ENCODE assay signal across 23 cellular contexts in genomic region chr4:11691236-11691635, GRCh38.
DNase-seq lines count a peak whose midpoint lies in the region; ATAC-seq and TF ChIP-seq lines count a peak whose summit lies in the region.
"Had no signal": no experiment of that assay in that cellular context is flagged by ENCODE, and none has a peak within 500 bp of the region (broad histone marks: within the 10 kb centered on the region; RNA-seq: fewer than 3 reads in every experiment).

No MANE protein-coding gene starts in this region.

- H3K27ac ChIP-seq in PC-3 (ENCODE audit: low read length) = peak overlapping the region; percentile 71
- H3K27ac ChIP-seq: A549; BLaER1 treated with 17β-estradiol and CSF1 and Interleukin-3, amounts not matched to agents 10 nM and 100 nM had no signal

- peak overlapping the region; percentile 35; the same call in 1 of the 2 replicates for H3K9ac ChIP-seq in PC-3 (ENCODE audit: low read length)
- H3K9ac ChIP-seq: BLaER1 treated with 17β-estradiol and CSF1 and Interleukin-3, amounts not matched to agents 10 nM and 100 nM had no signal

- no peaks in the 10 kb centered on the region for H3K79me2 ChIP-seq in PC-3 (ENCODE audit: low read length)

- intact Hi-C loops in PC-3 (cut with micrococcal nuclease) = no loop called here

- H3K36me3 ChIP-seq in PC-3 (ENCODE audit: low read depth, low read length) = peaks cover 3% of the 10 kb centered on the region; the same call in 1 of the 2 replicates
- H3K36me3 ChIP-seq: BE2C; BLaER1 treated with 17β-estradiol and CSF1 and Interleukin-3, amounts not matched to agents 10 nM and 100 nM; HAP-1 had no signal

- H3K27me3 ChIP-seq in PC-3 (ENCODE audit: low read length) = no peaks in the 10 kb centered on the region
- H3K27me3 ChIP-seq: BE2C had no signal

- POLR2A ChIA-PET in PC-3 (lab: Charles Lee; ENCODE audit: unreplicated experiment) = no interaction called here

- peak; percentile 76 for DNase-seq in PC-3
- peak; percentile 42 for DNase-seq in glomerular endothelial cell (ENCODE audit: extremely low read depth, low read depth, low spot score)
- DNase-seq in pulmonary artery endothelial cell (ENCODE audit: low read depth, low spot score) = peak; percentile 64
- no peak for DNase-seq in GM13976 (ENCODE audit: low spot score)
- DNase-seq in GOT3 (lab: John Stamatoyannopoulos, UW) = no peak
- DNase-seq: 8988T; ACHN; AML-193; BE2C; CD4-positive, alpha-beta T cell; CD8-positive, alpha-beta memory T cell; DMS 273 treated with DMSO at 0.1 percent for 48 hours; DMS79; EL; GDM1; HFFc6 had no signal

- peaks cover 11% of the 10 kb centered on the region for H3K4me1 ChIP-seq in PC-3 (ENCODE audit: insufficient read depth, low read length)
- H3K4me1 ChIP-seq: A549, BE2C, HAP-1 had no signal

- H3K4me3 ChIP-seq in PC-3 (ENCODE audit: low read length) = 0 out of 2 replicates have a peak overlapping the region, but pooled peaks have one; percentile 21
- H3K4me3 ChIP-seq: A549; BLaER1 treated with 17β-estradiol and CSF1 and Interleukin-3, amounts not matched to agents 10 nM and 100 nM; GM12878; GM23338; HAP-1 had no signal

- BruUV-seq in PC-3 (replicated peaks; lab: Mats Ljungman, UMichigan) = no TSS peak

- no peaks in the 10 kb centered on the region for H3K9me2 ChIP-seq in PC-3 (replicated peaks; ENCODE audit: low read length)

- H3K4me2 ChIP-seq in PC-3 (ENCODE audit: low read length) = peak overlapping the region; percentile 61
- H3K4me2 ChIP-seq: A549, GM23338 had no signal

- no peaks in the 10 kb centered on the region for H4K20me1 ChIP-seq in PC-3 (ENCODE audit: low read length)
- H4K20me1 ChIP-seq: BLaER1 treated with 17β-estradiol and CSF1 and Interleukin-3, amounts not matched to agents 10 nM and 100 nM had no signal

- H3K9me3 ChIP-seq in PC-3 (ENCODE audit: low read length) = 0 out of 2 replicates have a peak, but pooled peaks cover 7% of the 10 kb centered on the region
- H3K9me3 ChIP-seq: A549, BE2C had no signal

- TF ChIP-seq CTCF in PC-3 (conservative IDR thresholded peaks at IDR 0.05; ENCODE audit: low read depth, low read length) (no peak), GM13976 (IDR thresholded peaks at IDR 0.05; ENCODE audit: borderline replicate concordance, control extremely low read depth, extremely low read depth, insufficient read depth, missing control alignments) (no peak)

- no peaks in the 10 kb centered on the region for H3F3A ChIP-seq in PC-3 (ENCODE audit: low read length, unreplicated experiment)

- CTCF ChIA-PET in PC-3 (lab: Charles Lee) = no interaction called here

- in situ Hi-C loops in GM13976 (cut with MboI; ENCODE audit: low sequenced_read_pairs, unreplicated experiment) = no loop called here

- H2AFZ ChIP-seq in PC-3 (ENCODE audit: low read length) = peak overlapping the region; percentile 77
- H2AFZ ChIP-seq: GM23338 had no signal

- ATAC-seq in PC-3 (peak; percentile 96), HG02870 (IDR thresholded peaks at IDR 0.05; ENCODE audit: unreplicated experiment) (no peak), GM18517 (IDR thresholded peaks at IDR 0.05; ENCODE audit: unreplicated experiment) (no peak)
- ATAC-seq: A549, GM12878, GM23338 had no signal

Comparison
In these comparisons a context has a peak if more than half of its experiments do, and no peak if none do; other contexts are left out.
1. DNase-seq: peak in PC-3 (single experiment), glomerular endothelial cell (single experiment) and pulmonary artery endothelial cell (single experiment); none in GM13976 (single experiment) and GOT3 (single experiment).